ENCODE assay signal across 9 cellular contexts in the genomic region with DNA sequence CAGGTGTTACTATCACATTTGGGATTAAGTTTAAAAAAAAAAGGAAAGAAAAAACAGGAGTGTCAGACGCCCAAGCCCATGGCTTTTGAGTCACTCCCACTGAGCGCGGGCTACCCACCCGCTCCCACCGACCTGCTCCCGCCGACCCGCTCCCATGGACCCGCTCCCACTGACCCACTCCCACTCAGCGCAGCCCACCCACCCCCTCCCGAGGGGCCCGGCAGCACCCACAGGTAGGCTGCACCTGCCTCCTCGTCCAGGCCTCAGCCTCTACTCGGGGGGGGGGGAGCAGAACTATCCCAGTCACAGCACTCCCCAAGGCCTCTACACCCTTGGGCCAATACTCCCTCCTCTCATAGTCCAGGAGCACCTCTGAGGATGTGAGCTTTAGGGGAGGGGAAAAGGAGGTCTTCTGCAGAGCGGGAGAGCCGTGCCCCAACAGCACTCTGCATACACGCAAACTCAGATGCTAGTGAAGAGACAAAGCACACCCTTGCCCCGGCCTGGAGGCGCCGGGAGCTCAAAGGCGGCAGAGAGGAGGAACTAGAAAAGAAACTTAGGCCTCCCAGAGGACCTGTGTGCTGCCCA. TPM values are rescaled to one million over a fixed set of nuclear protein-coding genes. Genes with fewer than 3 reads are reported as not detected.
DNase-seq lines count a peak whose midpoint lies in the region; ATAC-seq and TF ChIP-seq lines count a peak whose summit lies in the region.
"Had no signal": no experiment of that assay in that cellular context is flagged by ENCODE, and none has a peak within 500 bp of the region (broad histone marks: within the 10 kb centered on the region; RNA-seq: fewer than 3 reads in every experiment).

No MANE protein-coding gene starts in this region.

- POLR2A ChIA-PET in CD4-positive, alpha-beta memory T cell (lab: Charles Lee; ENCODE audit: partially characterized antibody): interaction anchor here (0.7 kb wide), 1 partner anchor 106 kb away, joined by 3 read pairs; no protein-coding TSS in a partner anchor

- TF ChIP-seq POLR2A in NB4 (IDR thresholded peaks at IDR 0.05; ENCODE audit: extremely low read depth, insufficient read length) (no peak), ovary (IDR thresholded peaks at IDR 0.05) (no peak)

- no peak overlapping the region for H3K27ac ChIP-seq in CD4-positive, alpha-beta memory T cell (ENCODE audit: low read depth, low read length)
- peak overlapping the region; percentile 29 to 33 for H3K27ac ChIP-seq in ovary

- H3K9me3 ChIP-seq in CD4-positive, alpha-beta memory T cell (ENCODE audit: control insufficient read depth in 1 of 2, low read length in 2 of 2): no peaks in the 10 kb centered on the region
- no peaks in the 10 kb centered on the region for H3K9me3 ChIP-seq in ovary

- no peak for DNase-seq in CD4-positive, alpha-beta memory T cell
- DNase-seq in NB4 (ENCODE audit: low read depth): no peak
- DNase-seq in ovary: peak in 2 of 5 donors; percentile 40 to 45
- no peak for DNase-seq in NCI-H1436 (lab: John Stamatoyannopoulos, UW)
- no peak for DNase-seq in SKM-1 (lab: John Stamatoyannopoulos, UW; ENCODE audit: unreplicated experiment)
- no peak for DNase-seq in effector CD4-positive, alpha-beta T cell
- DNase-seq: amniotic stem cell had no signal

- CTCF ChIA-PET in CD4-positive, alpha-beta memory T cell (lab: Charles Lee; ENCODE audit: partially characterized antibody): no interaction called here

- no peaks in the 10 kb centered on the region for H3K27me3 ChIP-seq in CD4-positive, alpha-beta memory T cell (ENCODE audit: insufficient read depth, low read length)
- no peaks in the 10 kb centered on the region for H3K27me3 ChIP-seq in ovary

- WGBS in ovary, 3 donors: 69 to 78% (median 71%) methylated on average over 21 of the region's 21 CpGs

- H3K4me3 ChIP-seq in CD4-positive, alpha-beta memory T cell (ENCODE audit: low read length in 2 of 2): no peak overlapping the region
- H3K4me3 ChIP-seq in NB4 (ENCODE audit: low read depth, low read length) (peak overlapping the region; percentile 87), ovary (no peak overlapping the region)

- intact Hi-C loops in CD4-positive, alpha-beta memory T cell (cut with micrococcal nuclease): no loop called here
- intact Hi-C loops in dendritic cell treated with granulocyte-macrophage colony-stimulating factor and Interleukin-4, amounts not matched to agents 40 ng/mL and 50 ng/mL, for 4 days (cut with micrococcal nuclease): no loop called here
- intact Hi-C loops in ovary (cut with DNase I): loop anchor here in 1 of 4 donors (10.0 kb wide), 1 partner anchor 114 kb away; a partner anchor contains a TSS

- H3K36me3 Mint-ChIP-seq in CD4-positive, alpha-beta memory T cell: peaks cover 3 to 12% of the 10 kb centered on the region in 2 donors
- H3K36me3 Mint-ChIP-seq in dendritic cell treated with granulocyte-macrophage colony-stimulating factor and Interleukin-4, amounts not matched to agents 40 ng/mL and 50 ng/mL, for 4 days (ENCODE audit: low read depth): peaks cover 42% of the 10 kb centered on the region

- H3K27ac Mint-ChIP-seq in CD4-positive, alpha-beta memory T cell: peak overlapping the region in 5 of 7 donors; percentile 43 to 91 (median 80)
- H3K27ac Mint-ChIP-seq in dendritic cell treated with granulocyte-macrophage colony-stimulating factor and Interleukin-4, amounts not matched to agents 40 ng/mL and 50 ng/mL, for 4 days: peak overlapping the region; percentile 95

- TF ChIP-seq EP300 in ovary (IDR thresholded peaks at IDR 0.05): no peak

- H3K4me3 Mint-ChIP-seq in CD4-positive, alpha-beta memory T cell: peak overlapping the region in 6 of 8 donors; percentile 42 to 63 (median 48)
- H3K4me3 Mint-ChIP-seq in dendritic cell treated with granulocyte-macrophage colony-stimulating factor and Interleukin-4, amounts not matched to agents 40 ng/mL and 50 ng/mL, for 4 days: peak overlapping the region; percentile 86

- H3K9me3 Mint-ChIP-seq in CD4-positive, alpha-beta memory T cell: no peaks in the 10 kb centered on the region
- no peaks in the 10 kb centered on the region for H3K9me3 Mint-ChIP-seq in dendritic cell treated with granulocyte-macrophage colony-stimulating factor and Interleukin-4, amounts not matched to agents 40 ng/mL and 50 ng/mL, for 4 days

- no peaks in the 10 kb centered on the region for H3K27me3 Mint-ChIP-seq in CD4-positive, alpha-beta memory T cell
- H3K27me3 Mint-ChIP-seq in dendritic cell treated with granulocyte-macrophage colony-stimulating factor and Interleukin-4, amounts not matched to agents 40 ng/mL and 50 ng/mL, for 4 days: no peaks in the 10 kb centered on the region

- TF ChIP-seq CTCF in NB4 (IDR thresholded peaks at IDR 0.05; ENCODE audit: low read depth, low read length): no peak
- no peak for TF ChIP-seq CTCF in ovary (IDR thresholded peaks at IDR 0.05)

- ATAC-seq in GM19324 (IDR thresholded peaks at IDR 0.05; ENCODE audit: low FRiP score, unreplicated experiment): no peak

- no peaks in the 10 kb centered on the region for H3K36me3 ChIP-seq in CD4-positive, alpha-beta memory T cell (ENCODE audit: insufficient read depth, low read length)
- H3K36me3 ChIP-seq in ovary: no peaks in the 10 kb centered on the region

- peaks cover 40% of the 10 kb centered on the region for H3K4me1 ChIP-seq in CD4-positive, alpha-beta memory T cell (ENCODE audit: insufficient read depth, low read length)
- peaks cover 23% of the 10 kb centered on the region for H3K4me1 ChIP-seq in ovary (ENCODE audit: insufficient read depth)

- peaks cover 26 to 51% (median 40%) of the 10 kb centered on the region in 4 donors for H3K4me1 Mint-ChIP-seq in CD4-positive, alpha-beta memory T cell
- peaks cover 62% of the 10 kb centered on the region for H3K4me1 Mint-ChIP-seq in dendritic cell treated with granulocyte-macrophage colony-stimulating factor and Interleukin-4, amounts not matched to agents 40 ng/mL and 50 ng/mL, for 4 days (ENCODE audit: low read depth)

RNA-seq across cellular contexts. Expression of a gene that starts 2.9 kb away (rescaled TPM):
- 10 to 100 TPM; 43.5 to 44.1 TPM for total RNA-seq in CD4-positive, alpha-beta memory T cell
- 10 to 100 TPM in 1 of 2 donors, 1 to 10 TPM in 1; 5.5 to 14.7 TPM for polyA plus RNA-seq in CD4-positive, alpha-beta memory T cell
- total RNA-seq in ovary: 10 to 100 TPM; 19.6 to 57.9 (median 46.6) TPM
- polyA plus RNA-seq in ovary: 10 to 100 TPM; 11.5 to 19.6 TPM

RNA-seq across cellular contexts. Expression of a gene that starts 40.8 kb away (rescaled TPM):
- under 1 TPM; 0.32 to 0.47 TPM for total RNA-seq in CD4-positive, alpha-beta memory T cell
- polyA plus RNA-seq in CD4-positive, alpha-beta memory T cell: not detected
- total RNA-seq in ovary: 1 to 10 TPM in 1 of 7 donors, under 1 TPM in 6; 0.08 to 1.1 (median 0.24) TPM
- under 1 TPM; 0.07 TPM for polyA plus RNA-seq in ovary
